ENCODE assay signal across 20 cellular contexts in the genomic region with DNA sequence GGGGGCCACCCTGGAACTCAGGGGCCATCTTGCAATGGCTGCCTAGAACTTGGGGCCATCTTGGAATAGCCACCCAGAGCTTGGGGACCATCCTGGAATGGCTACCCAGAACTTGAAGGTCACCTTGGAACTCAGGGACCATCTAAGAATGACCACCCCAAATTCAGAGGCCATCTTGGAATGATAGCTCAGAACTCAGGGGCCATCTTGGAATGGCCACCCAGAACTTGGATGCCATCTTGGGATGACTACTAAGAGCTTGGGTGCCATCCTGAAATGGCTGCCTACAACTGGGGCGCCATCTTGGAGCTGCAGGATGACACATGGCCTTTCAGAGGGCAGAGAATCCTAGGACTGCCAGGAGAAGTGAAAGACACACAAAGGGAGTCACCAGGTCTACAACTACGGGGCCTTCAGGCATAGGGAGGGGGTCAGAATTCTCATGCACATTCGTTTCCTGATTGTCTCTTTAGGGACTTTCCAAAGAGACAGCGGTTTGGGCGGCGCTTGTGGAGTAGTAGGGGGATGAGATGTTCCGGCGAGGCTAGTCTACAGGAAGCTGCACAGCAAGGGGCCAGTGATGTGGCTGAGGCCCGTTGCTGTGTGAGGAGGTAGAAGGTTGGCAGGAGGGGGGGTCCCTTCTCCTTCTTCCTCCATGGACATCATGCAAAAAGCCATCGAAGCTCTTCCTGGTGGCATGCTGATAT.
DNase-seq lines count a peak whose midpoint lies in the region; ATAC-seq, FAIRE-seq and TF ChIP-seq lines count a peak whose summit lies in the region.
"Had no signal": no experiment of that assay in that cellular context is flagged by ENCODE, and none has a peak within 500 bp of the region (broad histone marks: within the 10 kb centered on the region; RNA-seq: fewer than 3 reads in every experiment).

No MANE protein-coding gene starts in this region.

- no peak for TF ChIP-seq CTCF in activated CD8-positive, alpha-beta T cell treated with anti-CD3 and anti-CD28 coated beads for 36 hours (IDR thresholded peaks at IDR 0.05)
- TF ChIP-seq CTCF in H1 (IDR thresholded peaks at IDR 0.05; ENCODE audit: control extremely low read depth in 1 of 3, insufficient read depth in 1 of 3, low read depth in 1 of 3, low read length in 3 of 3) (no peak), type B pancreatic cell (conservative IDR thresholded peaks at IDR 0.05) (no peak)

- no peaks in the 10 kb centered on the region for H3K36me3 Mint-ChIP-seq in activated CD8-positive, alpha-beta T cell treated with anti-CD3 and anti-CD28 coated beads for 36 hours (ENCODE audit: low read depth)
- H3K36me3 Mint-ChIP-seq in activated CD8-positive, alpha-beta T cell treated with anti-CD3 and anti-CD28 coated beads, Interleukin-2, amount 10 ng/mL, durations not matched to agents 7 days and 5 days (ENCODE audit: low read depth): no peaks in the 10 kb centered on the region
- H3K36me3 Mint-ChIP-seq in type B pancreatic cell: no peaks in the 10 kb centered on the region

- TF ChIP-seq POLR2A in GM19099 (IDR thresholded peaks at IDR 0.05; ENCODE audit: extremely low read depth, insufficient read length, low read depth) (peak; percentile 26), H1 (IDR thresholded peaks at IDR 0.05; ENCODE audit: control extremely low read depth in 1 of 2, low read depth in 2 of 2, low read length in 2 of 2) (no peak)

- no peak for ATAC-seq in activated CD8-positive, alpha-beta T cell treated with anti-CD3 and anti-CD28 coated beads for 36 hours
- no peak for ATAC-seq in activated CD8-positive, alpha-beta T cell treated with anti-CD3 and anti-CD28 coated beads, Interleukin-2, amount 10 ng/mL, durations not matched to agents 7 days and 5 days
- ATAC-seq: body of pancreas, PC-3 had no signal

- H3K14ac ChIP-seq in H1 (ENCODE audit: insufficient read length): no peak overlapping the region

- intact Hi-C loops in activated CD8-positive, alpha-beta T cell treated with anti-CD3 and anti-CD28 coated beads for 36 hours (cut with micrococcal nuclease): no loop called here

- no peak overlapping the region for H2BK20ac ChIP-seq in H1 (ENCODE audit: low read length)

- CTCF ChIA-PET in activated CD8-positive, alpha-beta T cell treated with anti-CD3 and anti-CD28 coated beads for 36 hours (lab: Charles Lee): interaction anchor here (1.1 to 5.0 kb wide), 5 partner anchors 12 to 312 kb away, joined by 3 to 50 read pairs (median 7); no protein-coding TSS in a partner anchor
- CTCF ChIA-PET in activated CD8-positive, alpha-beta T cell treated with anti-CD3 and anti-CD28 coated beads, Interleukin-2, amount 10 ng/mL, durations not matched to agents 7 days and 5 days (lab: Charles Lee): interaction anchor here (0.9 kb wide), 1 partner anchor 81 kb away, joined by 3 read pairs; no protein-coding TSS in a partner anchor
- CTCF ChIA-PET in H1 (lab: Charles Lee; ENCODE audit: partially characterized antibody): interaction anchor here (0.7 to 7.5 kb wide), 4 partner anchors 11 to 315 kb away, joined by 3 to 49 read pairs (median 8); no protein-coding TSS in a partner anchor

- H2BK15ac ChIP-seq in H1 (ENCODE audit: low read length): no peak overlapping the region

- no peak overlapping the region for H3K18ac ChIP-seq in H1 (ENCODE audit: extremely low read depth, low read length)

- H3K4ac ChIP-seq in H1 (replicated peaks; ENCODE audit: insufficient read length, low read depth, low read length): no peak overlapping the region

- no peak overlapping the region for H4K91ac ChIP-seq in H1 (replicated peaks; ENCODE audit: insufficient read length, low read length)

- H2BK12ac ChIP-seq in H1 (ENCODE audit: low read depth, low read length): no peak overlapping the region

- no peak overlapping the region for H2AFZ ChIP-seq in H1 (ENCODE audit: low read length)

- H3K27ac Mint-ChIP-seq in activated CD8-positive, alpha-beta T cell treated with anti-CD3 and anti-CD28 coated beads for 36 hours: peak overlapping the region; percentile 52
- H3K27ac Mint-ChIP-seq in activated CD8-positive, alpha-beta T cell treated with anti-CD3 and anti-CD28 coated beads, Interleukin-2, amount 10 ng/mL, durations not matched to agents 7 days and 5 days: no peak overlapping the region
- H3K27ac Mint-ChIP-seq in type B pancreatic cell: no peak overlapping the region
- H3K27ac Mint-ChIP-seq: progenitor cell of endocrine pancreas had no signal

- FAIRE-seq in H1 (lab: Jason Lieb, UNC): no peak

- H2BK120ac ChIP-seq in H1 (replicated peaks; ENCODE audit: low read depth, low read length): no peak overlapping the region

- H3K36me3 ChIP-seq in SK-N-MC (ENCODE audit: insufficient read depth, low read length) (no peaks in the 10 kb centered on the region), H1 (ENCODE audit: control insufficient read depth in 2 of 4, insufficient read depth in 4 of 4, low read length in 3 of 4) (peaks cover 4 to 19% (median 5%) of the 10 kb centered on the region in 4 experiments; a peak in 4 of 8 replicates)
- H3K36me3 ChIP-seq: BE2C, colonic mucosa, left ventricle myocardium inferior had no signal

- H3K79me2 ChIP-seq in H1 (ENCODE audit: control insufficient read depth in 1 of 2, insufficient read depth in 2 of 2, low read length in 2 of 2): no peaks in the 10 kb centered on the region

- DNase-seq in activated CD8-positive, alpha-beta T cell treated with anti-CD3 and anti-CD28 coated beads for 36 hours: peak; percentile 25
- no peak for DNase-seq in activated CD8-positive, alpha-beta T cell treated with anti-CD3 and anti-CD28 coated beads, Interleukin-2, amount 10 ng/mL, durations not matched to agents 7 days and 5 days
- DNase-seq in SK-N-MC (ENCODE audit: low read depth, low spot score) (no peak), H1 (ENCODE audit: low read depth in 1 of 2, low spot score in 2 of 2) (no peak), SW480 (ENCODE audit: low spot score) (no peak), type B pancreatic cell (ENCODE audit: extremely low spot score, unreplicated experiment) (no peak), KG1 (lab: John Stamatoyannopoulos, UW) (no peak)
- DNase-seq: 8988T; activated T-cell treated with anti-CD3 and anti-CD28 coated beads, Interleukin-2, amount 50 U/mL, for 48 hours; BE2C; body of pancreas; Calu3; colonic mucosa; head of caudate nucleus; left ventricle myocardium inferior; NCI-H774; PC-3; SIG-M5 had no signal

- no peak overlapping the region for H2BK5ac ChIP-seq in H1 (ENCODE audit: low read depth, low read length)

- 87% methylated on average over 10 of the region's 10 CpGs; no CpG with 5 or more reads in 1 of the 2 experiments for WGBS in H1 (ENCODE audit: extremely low coverage in 1 of 2, insufficient coverage in 1 of 2, insufficient read length in 1 of 2, insufficient replicate concordance in 2 of 2, low coverage in 1 of 2, low lambda C conversion rate in 2 of 2, missing lambda C conversion rate in 1 of 2), 2 experiments

- H4K5ac ChIP-seq in H1 (ENCODE audit: insufficient read length, low read depth, low read length): no peak overlapping the region

- POLR2A ChIA-PET in activated CD8-positive, alpha-beta T cell treated with anti-CD3 and anti-CD28 coated beads for 36 hours (lab: Charles Lee): no interaction called here
- POLR2A ChIA-PET in activated CD8-positive, alpha-beta T cell treated with anti-CD3 and anti-CD28 coated beads, Interleukin-2, amount 10 ng/mL, durations not matched to agents 7 days and 5 days (lab: Charles Lee): no interaction called here
- POLR2A ChIA-PET in H1 (lab: Charles Lee; ENCODE audit: partially characterized antibody): no interaction called here

- H3K4me3 ChIP-seq in SK-N-MC (peak overlapping the region; percentile 1; the same call in 1 of the 2 replicates), H1 (ENCODE audit: extremely low read depth in 1 of 4, insufficient read depth in 2 of 4, low read depth in 3 of 4, low read length in 4 of 4) (no peak overlapping the region)
- H3K4me3 ChIP-seq: body of pancreas, colonic mucosa, left ventricle myocardium inferior had no signal

- H3K27me3 Mint-ChIP-seq in activated CD8-positive, alpha-beta T cell treated with anti-CD3 and anti-CD28 coated beads for 36 hours: no peaks in the 10 kb centered on the region
- no peaks in the 10 kb centered on the region for H3K27me3 Mint-ChIP-seq in activated CD8-positive, alpha-beta T cell treated with anti-CD3 and anti-CD28 coated beads, Interleukin-2, amount 10 ng/mL, durations not matched to agents 7 days and 5 days (ENCODE audit: low read depth)
- no peaks in the 10 kb centered on the region for H3K27me3 Mint-ChIP-seq in type B pancreatic cell

- H3K56ac ChIP-seq in H1 (replicated peaks; ENCODE audit: insufficient read length, low read depth, low read length): no peak overlapping the region

- peaks cover 10% of the 10 kb centered on the region for H3K4me1 Mint-ChIP-seq in activated CD8-positive, alpha-beta T cell treated with anti-CD3 and anti-CD28 coated beads for 36 hours (ENCODE audit: low read depth)
- peaks cover 21% of the 10 kb centered on the region for H3K4me1 Mint-ChIP-seq in activated CD8-positive, alpha-beta T cell treated with anti-CD3 and anti-CD28 coated beads, Interleukin-2, amount 10 ng/mL, durations not matched to agents 7 days and 5 days (ENCODE audit: low read depth)
- peaks cover 5% of the 10 kb centered on the region for H3K4me1 Mint-ChIP-seq in type B pancreatic cell (ENCODE audit: unreplicated experiment)

- no peaks in the 10 kb centered on the region for H3K9me3 Mint-ChIP-seq in activated CD8-positive, alpha-beta T cell treated with anti-CD3 and anti-CD28 coated beads for 36 hours
- no peaks in the 10 kb centered on the region for H3K9me3 Mint-ChIP-seq in activated CD8-positive, alpha-beta T cell treated with anti-CD3 and anti-CD28 coated beads, Interleukin-2, amount 10 ng/mL, durations not matched to agents 7 days and 5 days (ENCODE audit: insufficient read depth)
- no peaks in the 10 kb centered on the region for H3K9me3 Mint-ChIP-seq in type B pancreatic cell

- H4K8ac ChIP-seq in H1 (ENCODE audit: extremely low read depth, insufficient read depth, low read length): no peak overlapping the region

- no peaks in the 10 kb centered on the region for H3K27me3 ChIP-seq in H1 (replicated peaks in 1 of 4; ENCODE audit: control insufficient read depth in 3 of 4, extremely low read depth in 1 of 4, insufficient read depth in 3 of 4, low read length in 3 of 4)
- H3K27me3 ChIP-seq: BE2C, body of pancreas, colonic mucosa had no signal

- TF ChIP-seq EP300 in H1 (IDR thresholded peaks at IDR 0.05; ENCODE audit: borderline replicate concordance in 1 of 2, low read depth in 2 of 2, low read length in 2 of 2): no peak

- H3K23ac ChIP-seq in H1 (ENCODE audit: insufficient read length): no peak overlapping the region

- H3K4me2 ChIP-seq in H1 (ENCODE audit: insufficient read depth in 1 of 2, low read depth in 2 of 2, low read length in 2 of 2): no peak overlapping the region

- no peaks in the 10 kb centered on the region for H3K79me1 ChIP-seq in H1 (ENCODE audit: low read depth, low read length)

- H3K27ac ChIP-seq in SK-N-MC (no peak overlapping the region), H1 (ENCODE audit: low read depth, low read length) (no peak overlapping the region)
- H3K27ac ChIP-seq: body of pancreas, colonic mucosa, left ventricle myocardium inferior had no signal

- no peaks in the 10 kb centered on the region; the same call in 1 of the 2 replicates for H3K23me2 ChIP-seq in H1 (ENCODE audit: low read depth, low read length)

- H3K9me3 ChIP-seq in SK-N-MC (ENCODE audit: low read depth, low read length) (no peaks in the 10 kb centered on the region), H1 (ENCODE audit: insufficient read depth in 2 of 2, low read depth in 1 of 2, low read length in 1 of 2) (peaks cover 5 to 12% of the 10 kb centered on the region in 2 experiments; a peak in 3 of 4 replicates)
- H3K9me3 ChIP-seq: BE2C, body of pancreas, colonic mucosa had no signal

- H3K9ac ChIP-seq in SK-N-MC (ENCODE audit: insufficient read length): no peak overlapping the region
- H3K9ac ChIP-seq in H1 (replicated peaks in 1 of 4; ENCODE audit: extremely low read depth in 1 of 4, low read depth in 3 of 4, low read length in 3 of 4): no peak overlapping the region

- H2AK5ac ChIP-seq in H1 (ENCODE audit: low read depth, low read length): no peak overlapping the region

- H3K4me1 ChIP-seq in H1 (replicated peaks in 1 of 4; ENCODE audit: control insufficient read depth in 3 of 4, insufficient read depth in 4 of 4, low read length in 3 of 4): no peaks in the 10 kb centered on the region
- H3K4me1 ChIP-seq: BE2C, colonic mucosa, left ventricle myocardium inferior had no signal

- no peak overlapping the region for H3K4me3 Mint-ChIP-seq in activated CD8-positive, alpha-beta T cell treated with anti-CD3 and anti-CD28 coated beads for 36 hours
- H3K4me3 Mint-ChIP-seq in activated CD8-positive, alpha-beta T cell treated with anti-CD3 and anti-CD28 coated beads, Interleukin-2, amount 10 ng/mL, durations not matched to agents 7 days and 5 days: no peak overlapping the region
- H3K4me3 Mint-ChIP-seq in type B pancreatic cell: no peak overlapping the region

- H4K20me1 ChIP-seq in H1 (replicated peaks in 1 of 2; ENCODE audit: control insufficient read depth in 1 of 2, insufficient read depth in 2 of 2, low read length in 2 of 2): no peaks in the 10 kb centered on the region

- no peak for TF ChIP-seq RAD21 in H1 (IDR thresholded peaks at IDR 0.05 in 1 of 2, conservative IDR thresholded peaks at IDR 0.05 in 1 of 2; ENCODE audit: low read depth in 2 of 2, low read length in 2 of 2)
